1 cellular context compared by ENCODE assay signal in the genomic region with DNA sequence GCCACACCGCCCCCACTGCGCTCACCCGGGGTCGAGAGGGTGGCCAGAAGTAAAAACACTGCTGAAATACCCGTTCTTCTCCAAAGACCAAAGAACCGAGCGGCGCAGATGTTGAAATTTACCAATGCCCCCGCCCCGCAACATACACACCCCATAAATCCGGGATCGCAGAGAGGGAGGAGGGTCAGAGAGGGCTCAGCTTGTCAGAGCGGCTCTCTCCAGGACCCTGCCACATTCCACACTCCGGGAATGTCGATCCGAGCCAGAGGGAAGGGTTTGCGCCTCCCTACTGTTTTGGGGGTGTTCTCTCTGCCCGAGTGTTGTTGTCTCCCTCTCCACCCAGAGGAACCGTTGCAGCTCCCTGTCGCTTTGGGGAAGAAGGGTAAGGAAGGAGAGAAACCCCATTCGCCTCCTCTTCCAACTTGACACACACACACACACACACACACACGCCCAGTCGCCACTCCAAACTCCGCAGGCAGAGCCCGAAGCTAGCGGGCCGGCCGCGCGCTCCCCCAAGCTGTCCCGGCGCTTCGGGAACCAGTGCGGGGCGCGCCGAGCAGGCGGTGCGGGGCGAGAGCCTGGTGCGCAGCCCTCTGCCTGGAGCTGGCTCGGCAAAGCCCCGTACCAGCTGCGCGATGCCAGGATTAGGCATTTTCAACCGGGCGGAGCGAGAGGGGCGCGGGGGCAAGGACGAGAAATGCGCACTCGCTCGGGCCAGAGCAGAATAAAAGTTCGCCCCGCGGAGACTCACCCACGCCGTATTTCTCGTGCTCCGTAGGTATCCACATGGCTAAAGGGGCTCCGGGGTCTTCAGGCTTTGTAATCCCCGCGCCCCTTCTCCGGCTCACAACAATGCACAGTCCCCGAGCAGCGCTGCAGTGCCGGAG.
A peak's percentile ranks its signal among the peaks of the same experiment; 100 is the strongest.
TF ChIP-seq lines count a peak whose summit lies in the region.

No MANE protein-coding gene starts in this region.

TF ChIP-seq in HEK293, 187 proteins besides CTCF, POLR2A, EP300 and RAD21 (continued from another document and continues in another):
- TF ChIP-seq, protein P1, sequence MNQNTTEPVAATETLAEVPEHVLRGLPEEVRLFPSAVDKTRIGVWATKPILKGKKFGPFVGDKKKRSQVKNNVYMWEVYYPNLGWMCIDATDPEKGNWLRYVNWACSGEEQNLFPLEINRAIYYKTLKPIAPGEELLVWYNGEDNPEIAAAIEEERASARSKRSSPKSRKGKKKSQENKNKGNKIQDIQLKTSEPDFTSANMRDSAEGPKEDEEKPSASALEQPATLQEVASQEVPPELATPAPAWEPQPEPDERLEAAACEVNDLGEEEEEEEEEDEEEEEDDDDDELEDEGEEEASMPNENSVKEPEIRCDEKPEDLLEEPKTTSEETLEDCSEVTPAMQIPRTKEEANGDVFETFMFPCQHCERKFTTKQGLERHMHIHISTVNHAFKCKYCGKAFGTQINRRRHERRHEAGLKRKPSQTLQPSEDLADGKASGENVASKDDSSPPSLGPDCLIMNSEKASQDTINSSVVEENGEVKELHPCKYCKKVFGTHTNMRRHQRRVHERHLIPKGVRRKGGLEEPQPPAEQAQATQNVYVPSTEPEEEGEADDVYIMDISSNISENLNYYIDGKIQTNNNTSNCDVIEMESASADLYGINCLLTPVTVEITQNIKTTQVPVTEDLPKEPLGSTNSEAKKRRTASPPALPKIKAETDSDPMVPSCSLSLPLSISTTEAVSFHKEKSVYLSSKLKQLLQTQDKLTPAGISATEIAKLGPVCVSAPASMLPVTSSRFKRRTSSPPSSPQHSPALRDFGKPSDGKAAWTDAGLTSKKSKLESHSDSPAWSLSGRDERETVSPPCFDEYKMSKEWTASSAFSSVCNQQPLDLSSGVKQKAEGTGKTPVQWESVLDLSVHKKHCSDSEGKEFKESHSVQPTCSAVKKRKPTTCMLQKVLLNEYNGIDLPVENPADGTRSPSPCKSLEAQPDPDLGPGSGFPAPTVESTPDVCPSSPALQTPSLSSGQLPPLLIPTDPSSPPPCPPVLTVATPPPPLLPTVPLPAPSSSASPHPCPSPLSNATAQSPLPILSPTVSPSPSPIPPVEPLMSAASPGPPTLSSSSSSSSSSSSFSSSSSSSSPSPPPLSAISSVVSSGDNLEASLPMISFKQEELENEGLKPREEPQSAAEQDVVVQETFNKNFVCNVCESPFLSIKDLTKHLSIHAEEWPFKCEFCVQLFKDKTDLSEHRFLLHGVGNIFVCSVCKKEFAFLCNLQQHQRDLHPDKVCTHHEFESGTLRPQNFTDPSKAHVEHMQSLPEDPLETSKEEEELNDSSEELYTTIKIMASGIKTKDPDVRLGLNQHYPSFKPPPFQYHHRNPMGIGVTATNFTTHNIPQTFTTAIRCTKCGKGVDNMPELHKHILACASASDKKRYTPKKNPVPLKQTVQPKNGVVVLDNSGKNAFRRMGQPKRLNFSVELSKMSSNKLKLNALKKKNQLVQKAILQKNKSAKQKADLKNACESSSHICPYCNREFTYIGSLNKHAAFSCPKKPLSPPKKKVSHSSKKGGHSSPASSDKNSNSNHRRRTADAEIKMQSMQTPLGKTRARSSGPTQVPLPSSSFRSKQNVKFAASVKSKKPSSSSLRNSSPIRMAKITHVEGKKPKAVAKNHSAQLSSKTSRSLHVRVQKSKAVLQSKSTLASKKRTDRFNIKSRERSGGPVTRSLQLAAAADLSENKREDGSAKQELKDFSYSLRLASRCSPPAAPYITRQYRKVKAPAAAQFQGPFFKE (tag by site-specific recombination; IDR thresholded peaks at IDR 0.05; ENCODE audit: borderline replicate concordance), result no peak
- TF ChIP-seq ZNF76 (tag by site-specific recombination; IDR thresholded peaks at IDR 0.05; ENCODE audit: borderline replicate concordance, low read depth) (no peak), ZNF701 (tag by site-specific recombination; IDR thresholded peaks at IDR 0.05) (no peak), ZIC2 (tag by site-specific recombination; IDR thresholded peaks at IDR 0.05) (no peak; the same call in 1 of the 2 replicates), MZF1 (tag by site-specific recombination; IDR thresholded peaks at IDR 0.05; ENCODE audit: borderline replicate concordance) (no peak), ZNF155 (tag by site-specific recombination; IDR thresholded peaks at IDR 0.05) (no peak), ZNF600 (tag by site-specific recombination; IDR thresholded peaks at IDR 0.05) (peak; percentile 53), ZNF221 (tag by site-specific recombination; IDR thresholded peaks at IDR 0.05; ENCODE audit: borderline replicate concordance) (no peak), ZNF707 (tag by site-specific recombination; IDR thresholded peaks at IDR 0.05) (no peak), ZNF670 (tag by site-specific recombination; IDR thresholded peaks at IDR 0.05; ENCODE audit: low read depth) (no peak), ZNF211 (tag by site-specific recombination; IDR thresholded peaks at IDR 0.05; ENCODE audit: low read depth) (no peak), RBAK (tag by site-specific recombination; IDR thresholded peaks at IDR 0.05) (no peak), ZNF248 (tag by site-specific recombination; IDR thresholded peaks at IDR 0.05) (no peak), ZNF10 (tag by site-specific recombination; IDR thresholded peaks at IDR 0.05) (no peak), ZBTB8A (tag by site-specific recombination; IDR thresholded peaks at IDR 0.05) (no peak; the same call in none of the 2 replicates), ZNF341 (tag by site-specific recombination; IDR thresholded peaks at IDR 0.05; ENCODE audit: low read depth) (peak; percentile 81), ZNF146 (tag by site-specific recombination; IDR thresholded peaks at IDR 0.05) (no peak)
- TF ChIP-seq, protein P2, sequence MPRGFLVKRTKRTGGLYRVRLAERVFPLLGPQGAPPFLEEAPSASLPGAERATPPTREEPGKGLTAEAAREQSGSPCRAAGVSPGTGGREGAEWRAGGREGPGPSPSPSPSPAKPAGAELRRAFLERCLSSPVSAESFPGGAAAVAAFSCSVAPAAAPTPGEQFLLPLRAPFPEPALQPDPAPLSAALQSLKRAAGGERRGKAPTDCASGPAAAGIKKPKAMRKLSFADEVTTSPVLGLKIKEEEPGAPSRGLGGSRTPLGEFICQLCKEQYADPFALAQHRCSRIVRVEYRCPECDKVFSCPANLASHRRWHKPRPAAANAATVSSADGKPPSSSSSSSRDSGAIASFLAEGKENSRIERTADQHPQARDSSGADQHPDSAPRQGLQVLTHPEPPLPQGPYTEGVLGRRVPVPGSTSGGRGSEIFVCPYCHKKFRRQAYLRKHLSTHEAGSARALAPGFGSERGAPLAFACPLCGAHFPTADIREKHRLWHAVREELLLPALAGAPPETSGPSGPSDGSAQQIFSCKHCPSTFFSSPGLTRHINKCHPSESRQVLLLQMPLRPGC (tag by site-specific recombination; IDR thresholded peaks at IDR 0.05), result no peak
- TF ChIP-seq, protein P3, sequence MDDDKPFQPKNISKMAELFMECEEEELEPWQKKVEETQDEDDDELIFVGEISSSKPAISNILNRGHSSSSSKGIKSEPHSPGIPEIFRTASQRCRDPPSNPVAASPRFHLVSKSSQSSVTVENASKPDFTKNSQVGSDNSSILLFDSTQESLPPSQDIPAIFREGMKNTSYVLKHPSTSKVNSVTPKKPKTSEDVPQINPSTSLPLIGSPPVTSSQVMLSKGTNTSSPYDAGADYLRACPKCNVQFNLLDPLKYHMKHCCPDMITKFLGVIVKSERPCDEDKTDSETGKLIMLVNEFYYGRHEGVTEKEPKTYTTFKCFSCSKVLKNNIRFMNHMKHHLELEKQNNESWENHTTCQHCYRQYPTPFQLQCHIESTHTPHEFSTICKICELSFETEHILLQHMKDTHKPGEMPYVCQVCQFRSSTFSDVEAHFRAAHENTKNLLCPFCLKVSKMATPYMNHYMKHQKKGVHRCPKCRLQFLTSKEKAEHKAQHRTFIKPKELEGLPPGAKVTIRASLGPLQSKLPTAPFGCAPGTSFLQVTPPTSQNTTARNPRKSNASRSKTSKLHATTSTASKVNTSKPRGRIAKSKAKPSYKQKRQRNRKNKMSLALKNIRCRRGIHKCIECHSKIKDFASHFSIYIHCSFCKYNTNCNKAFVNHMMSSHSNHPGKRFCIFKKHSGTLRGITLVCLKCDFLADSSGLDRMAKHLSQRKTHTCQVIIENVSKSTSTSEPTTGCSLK (tag by site-specific recombination; IDR thresholded peaks at IDR 0.05), result no peak
- TF ChIP-seq, protein P4, sequence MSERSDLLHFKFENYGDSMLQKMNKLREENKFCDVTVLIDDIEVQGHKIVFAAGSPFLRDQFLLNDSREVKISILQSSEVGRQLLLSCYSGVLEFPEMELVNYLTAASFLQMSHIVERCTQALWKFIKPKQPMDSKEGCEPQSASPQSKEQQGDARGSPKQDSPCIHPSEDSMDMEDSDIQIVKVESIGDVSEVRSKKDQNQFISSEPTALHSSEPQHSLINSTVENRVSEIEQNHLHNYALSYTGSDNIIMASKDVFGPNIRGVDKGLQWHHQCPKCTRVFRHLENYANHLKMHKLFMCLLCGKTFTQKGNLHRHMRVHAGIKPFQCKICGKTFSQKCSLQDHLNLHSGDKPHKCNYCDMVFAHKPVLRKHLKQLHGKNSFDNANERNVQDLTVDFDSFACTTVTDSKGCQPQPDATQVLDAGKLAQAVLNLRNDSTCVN (tag by site-specific recombination; optimal IDR thresholded peaks at IDR 0.05), result peak; percentile 96
- TF ChIP-seq, protein P5, sequence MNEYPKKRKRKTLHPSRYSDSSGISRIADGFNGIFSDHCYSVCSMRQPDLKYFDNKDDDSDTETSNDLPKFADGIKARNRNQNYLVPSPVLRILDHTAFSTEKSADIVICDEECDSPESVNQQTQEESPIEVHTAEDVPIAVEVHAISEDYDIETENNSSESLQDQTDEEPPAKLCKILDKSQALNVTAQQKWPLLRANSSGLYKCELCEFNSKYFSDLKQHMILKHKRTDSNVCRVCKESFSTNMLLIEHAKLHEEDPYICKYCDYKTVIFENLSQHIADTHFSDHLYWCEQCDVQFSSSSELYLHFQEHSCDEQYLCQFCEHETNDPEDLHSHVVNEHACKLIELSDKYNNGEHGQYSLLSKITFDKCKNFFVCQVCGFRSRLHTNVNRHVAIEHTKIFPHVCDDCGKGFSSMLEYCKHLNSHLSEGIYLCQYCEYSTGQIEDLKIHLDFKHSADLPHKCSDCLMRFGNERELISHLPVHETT (tag by site-specific recombination; IDR thresholded peaks at IDR 0.05), result no peak
- TF ChIP-seq, protein P6, sequence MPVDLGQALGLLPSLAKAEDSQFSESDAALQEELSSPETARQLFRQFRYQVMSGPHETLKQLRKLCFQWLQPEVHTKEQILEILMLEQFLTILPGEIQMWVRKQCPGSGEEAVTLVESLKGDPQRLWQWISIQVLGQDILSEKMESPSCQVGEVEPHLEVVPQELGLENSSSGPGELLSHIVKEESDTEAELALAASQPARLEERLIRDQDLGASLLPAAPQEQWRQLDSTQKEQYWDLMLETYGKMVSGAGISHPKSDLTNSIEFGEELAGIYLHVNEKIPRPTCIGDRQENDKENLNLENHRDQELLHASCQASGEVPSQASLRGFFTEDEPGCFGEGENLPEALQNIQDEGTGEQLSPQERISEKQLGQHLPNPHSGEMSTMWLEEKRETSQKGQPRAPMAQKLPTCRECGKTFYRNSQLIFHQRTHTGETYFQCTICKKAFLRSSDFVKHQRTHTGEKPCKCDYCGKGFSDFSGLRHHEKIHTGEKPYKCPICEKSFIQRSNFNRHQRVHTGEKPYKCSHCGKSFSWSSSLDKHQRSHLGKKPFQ (tag by site-specific recombination; IDR thresholded peaks at IDR 0.05), result no peak
- TF ChIP-seq, protein P7, sequence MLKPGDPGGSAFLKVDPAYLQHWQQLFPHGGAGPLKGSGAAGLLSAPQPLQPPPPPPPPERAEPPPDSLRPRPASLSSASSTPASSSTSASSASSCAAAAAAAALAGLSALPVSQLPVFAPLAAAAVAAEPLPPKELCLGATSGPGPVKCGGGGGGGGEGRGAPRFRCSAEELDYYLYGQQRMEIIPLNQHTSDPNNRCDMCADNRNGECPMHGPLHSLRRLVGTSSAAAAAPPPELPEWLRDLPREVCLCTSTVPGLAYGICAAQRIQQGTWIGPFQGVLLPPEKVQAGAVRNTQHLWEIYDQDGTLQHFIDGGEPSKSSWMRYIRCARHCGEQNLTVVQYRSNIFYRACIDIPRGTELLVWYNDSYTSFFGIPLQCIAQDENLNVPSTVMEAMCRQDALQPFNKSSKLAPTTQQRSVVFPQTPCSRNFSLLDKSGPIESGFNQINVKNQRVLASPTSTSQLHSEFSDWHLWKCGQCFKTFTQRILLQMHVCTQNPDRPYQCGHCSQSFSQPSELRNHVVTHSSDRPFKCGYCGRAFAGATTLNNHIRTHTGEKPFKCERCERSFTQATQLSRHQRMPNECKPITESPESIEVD (tag by site-specific recombination; IDR thresholded peaks at IDR 0.05), result peak; percentile 7; the same call in 1 of the 2 replicates
- TF ChIP-seq, protein P8, sequence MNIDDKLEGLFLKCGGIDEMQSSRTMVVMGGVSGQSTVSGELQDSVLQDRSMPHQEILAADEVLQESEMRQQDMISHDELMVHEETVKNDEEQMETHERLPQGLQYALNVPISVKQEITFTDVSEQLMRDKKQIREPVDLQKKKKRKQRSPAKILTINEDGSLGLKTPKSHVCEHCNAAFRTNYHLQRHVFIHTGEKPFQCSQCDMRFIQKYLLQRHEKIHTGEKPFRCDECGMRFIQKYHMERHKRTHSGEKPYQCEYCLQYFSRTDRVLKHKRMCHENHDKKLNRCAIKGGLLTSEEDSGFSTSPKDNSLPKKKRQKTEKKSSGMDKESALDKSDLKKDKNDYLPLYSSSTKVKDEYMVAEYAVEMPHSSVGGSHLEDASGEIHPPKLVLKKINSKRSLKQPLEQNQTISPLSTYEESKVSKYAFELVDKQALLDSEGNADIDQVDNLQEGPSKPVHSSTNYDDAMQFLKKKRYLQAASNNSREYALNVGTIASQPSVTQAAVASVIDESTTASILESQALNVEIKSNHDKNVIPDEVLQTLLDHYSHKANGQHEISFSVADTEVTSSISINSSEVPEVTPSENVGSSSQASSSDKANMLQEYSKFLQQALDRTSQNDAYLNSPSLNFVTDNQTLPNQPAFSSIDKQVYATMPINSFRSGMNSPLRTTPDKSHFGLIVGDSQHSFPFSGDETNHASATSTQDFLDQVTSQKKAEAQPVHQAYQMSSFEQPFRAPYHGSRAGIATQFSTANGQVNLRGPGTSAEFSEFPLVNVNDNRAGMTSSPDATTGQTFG (tag by site-specific recombination; IDR thresholded peaks at IDR 0.05; ENCODE audit: borderline replicate concordance), result no peak
- TF ChIP-seq, protein P9, sequence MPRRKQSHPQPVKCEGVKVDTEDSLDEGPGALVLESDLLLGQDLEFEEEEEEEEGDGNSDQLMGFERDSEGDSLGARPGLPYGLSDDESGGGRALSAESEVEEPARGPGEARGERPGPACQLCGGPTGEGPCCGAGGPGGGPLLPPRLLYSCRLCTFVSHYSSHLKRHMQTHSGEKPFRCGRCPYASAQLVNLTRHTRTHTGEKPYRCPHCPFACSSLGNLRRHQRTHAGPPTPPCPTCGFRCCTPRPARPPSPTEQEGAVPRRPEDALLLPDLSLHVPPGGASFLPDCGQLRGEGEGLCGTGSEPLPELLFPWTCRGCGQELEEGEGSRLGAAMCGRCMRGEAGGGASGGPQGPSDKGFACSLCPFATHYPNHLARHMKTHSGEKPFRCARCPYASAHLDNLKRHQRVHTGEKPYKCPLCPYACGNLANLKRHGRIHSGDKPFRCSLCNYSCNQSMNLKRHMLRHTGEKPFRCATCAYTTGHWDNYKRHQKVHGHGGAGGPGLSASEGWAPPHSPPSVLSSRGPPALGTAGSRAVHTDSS (tag by site-specific recombination; IDR thresholded peaks at IDR 0.05), result no peak
